In genomic region chr11:118791961-118792578, GRCh38 we compare ENCODE assay signal across 1 cellular context.
TF ChIP-seq lines count a peak whose summit lies in the region.

No MANE protein-coding gene starts in this region.

TF ChIP-seq in GM12878, 131 proteins besides CTCF, POLR2A, EP300 and RAD21 (continued from another document):
- TF ChIP-seq IRF3 (IDR thresholded peaks at IDR 0.05) (no peak), HSF1 (IDR thresholded peaks at IDR 0.05; ENCODE audit: low read depth, low read length) (no peak), ASH2L (IDR thresholded peaks at IDR 0.05; ENCODE audit: borderline replicate concordance, low read depth) (no peak), USF1 (IDR thresholded peaks at IDR 0.05; ENCODE audit: borderline replicate concordance, extremely low read length, insufficient read depth, low read depth, low read length) (no peak), CREB1 (IDR thresholded peaks at IDR 0.05; ENCODE audit: low read depth) (no peak; the same call in 1 of the 2 replicates), NR2C1 (IDR thresholded peaks at IDR 0.05) (no peak), YY1 (IDR thresholded peaks at IDR 0.05; ENCODE audit: low read depth, low read length) (0 out of 2 replicates have a peak, but pooled peaks have one; percentile 4)
